ENCODE assay signal across 8 cellular contexts in the genomic region with DNA sequence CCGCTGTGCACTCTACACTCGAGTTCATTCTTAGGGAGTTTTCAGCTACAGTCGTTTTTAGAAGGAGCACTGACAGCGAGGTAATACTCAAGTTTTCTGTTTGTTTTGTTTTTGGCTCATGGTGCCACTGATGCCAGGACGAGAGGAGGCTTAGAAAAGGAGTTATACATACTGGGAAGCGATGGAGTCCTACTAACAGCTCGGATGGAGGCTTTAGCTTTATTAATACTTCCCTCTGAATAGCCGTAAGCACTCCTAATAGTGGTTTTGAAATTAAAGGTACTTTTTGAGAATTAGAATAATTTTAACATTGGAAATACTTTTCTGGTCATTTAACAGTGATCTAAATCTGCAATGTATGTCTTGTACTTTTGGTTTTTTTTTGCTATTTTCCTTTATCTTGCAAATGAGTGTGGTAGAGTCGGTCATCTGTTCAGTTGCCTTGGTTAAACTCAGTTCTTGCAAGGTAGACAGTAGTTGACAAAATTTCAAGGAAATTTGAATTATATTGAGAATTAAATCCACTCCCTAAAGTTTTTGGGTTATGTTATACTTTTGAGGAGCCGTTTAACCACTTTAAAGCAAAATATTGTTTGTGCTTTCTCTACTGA. TPM values are rescaled to one million over a fixed set of nuclear protein-coding genes. Genes with fewer than 3 reads are reported as not detected.
A peak's percentile ranks its signal among the peaks of the same experiment; 100 is the strongest.
DNase-seq lines count a peak whose midpoint lies in the region; ATAC-seq and TF ChIP-seq lines count a peak whose summit lies in the region.

No MANE protein-coding gene starts in this region.

- H3K79me2 ChIP-seq in DND-41 (ENCODE audit: insufficient read depth, low read length) (peaks cover 60% of the 10 kb centered on the region), PC-9 (ENCODE audit: low read depth) (peaks cover 52% of the 10 kb centered on the region)

- peak overlapping the region; percentile 93 for H3K4me2 ChIP-seq in DND-41 (ENCODE audit: insufficient read depth, low read length)
- H3K4me2 ChIP-seq in PC-9: peak overlapping the region; percentile 86

- DNase-seq in DND-41 (no peak), PC-9 (no peak), erythroblast (lab: John Stamatoyannopoulos, UW) (peak; percentile 40 to 62), ovary (no peak), iPS-NIHi7 (ENCODE audit: extremely low spot score) (no peak), GM03348 (ENCODE audit: low spot score) (no peak)

- H3K9me3 ChIP-seq in DND-41 (ENCODE audit: insufficient read depth, low read length, severe bottlenecking): no peaks in the 10 kb centered on the region
- no peaks in the 10 kb centered on the region for H3K9me3 ChIP-seq in PC-9 (ENCODE audit: insufficient read depth, low read depth)
- no peaks in the 10 kb centered on the region for H3K9me3 ChIP-seq in ovary

- peak overlapping the region; percentile 71 for H3K9ac ChIP-seq in DND-41 (ENCODE audit: low read depth, low read length)

- CTCF ChIA-PET in PC-9 (lab: Charles Lee): interaction anchor here (0.7 kb wide), 1 partner anchor 781 kb away, joined by 20 read pairs; no protein-coding TSS in a partner anchor

- TF ChIP-seq CTCF in DND-41 (IDR thresholded peaks at IDR 0.05; ENCODE audit: borderline replicate concordance, extremely low read depth, low read length, poor library complexity, severe bottlenecking): no peak
- TF ChIP-seq CTCF in PC-9 (conservative IDR thresholded peaks at IDR 0.05): 0 out of 2 replicates have a peak, but pooled peaks have one; percentile 31
- no peak for TF ChIP-seq CTCF in ovary (IDR thresholded peaks at IDR 0.05)

- H3K27me3 ChIP-seq in DND-41 (ENCODE audit: insufficient read depth, low read length, poor library complexity): peaks cover 4% of the 10 kb centered on the region
- no peaks in the 10 kb centered on the region for H3K27me3 ChIP-seq in PC-9 (ENCODE audit: insufficient read depth, low read depth)
- H3K27me3 ChIP-seq in ovary: no peaks in the 10 kb centered on the region

- POLR2A ChIA-PET in PC-9 (lab: Charles Lee; ENCODE audit: unreplicated experiment): interaction anchor here (0.7 to 1.0 kb wide), 4 partner anchors 10 to 1358 kb away, joined by 3 to 4 read pairs (median 3); no protein-coding TSS in a partner anchor

- 0 to 1% (median 1%) methylated on average over 10 of the region's 10 CpGs for WGBS in ovary, 3 donors

- H3K4me3 ChIP-seq in DND-41 (ENCODE audit: low read depth in 1 of 2, low read length in 2 of 2) (peak overlapping the region; percentile 74 to 83), PC-9 (peak overlapping the region; percentile 72), ovary (peak overlapping the region; percentile 99)

- BruUV-seq in PC-9 (replicated peaks; lab: Mats Ljungman, UMichigan): TSS peak; percentile 43

- peaks cover 30% of the 10 kb centered on the region for H4K20me1 ChIP-seq in DND-41 (ENCODE audit: insufficient read depth, low read length)
- peaks cover 50% of the 10 kb centered on the region for H4K20me1 ChIP-seq in PC-9 (ENCODE audit: insufficient read depth)

- intact Hi-C loops in PC-9 (cut with micrococcal nuclease; ENCODE audit: unreplicated experiment): no loop called here
- intact Hi-C loops in ovary (cut with DNase I): no loop called here

- H3K36me3 ChIP-seq in DND-41 (ENCODE audit: insufficient read depth, low read length) (peaks cover 3% of the 10 kb centered on the region; the same call in 1 of the 2 replicates), PC-9 (ENCODE audit: low read depth) (peaks cover 4% of the 10 kb centered on the region; the same call in 1 of the 2 replicates), ovary (no peaks in the 10 kb centered on the region)

- no peak for ATAC-seq in DND-41 (ENCODE audit: insufficient read depth, low read depth)
- ATAC-seq in HG02642 (IDR thresholded peaks at IDR 0.05; ENCODE audit: poor library complexity, unreplicated experiment): no peak
- no peak for ATAC-seq in HG02610 (IDR thresholded peaks at IDR 0.05; ENCODE audit: unreplicated experiment)

- 0 out of 2 replicates have a peak, but pooled peaks cover 4% of the 10 kb centered on the region for H3K9me2 ChIP-seq in PC-9 (ENCODE audit: insufficient read depth)

- peak; percentile 44 for TF ChIP-seq POLR2A in erythroblast (IDR thresholded peaks at IDR 0.05; ENCODE audit: low read length)
- TF ChIP-seq POLR2A in ovary (IDR thresholded peaks at IDR 0.05): no peak

- H3K27ac ChIP-seq in DND-41 (ENCODE audit: low read length) (peak overlapping the region; percentile 89), PC-9 (peak overlapping the region; percentile 85), ovary (peak overlapping the region; percentile 98 to 99)

- TF ChIP-seq EP300 in ovary (IDR thresholded peaks at IDR 0.05): no peak

- H3F3A ChIP-seq in PC-9 (ENCODE audit: insufficient read depth, low read depth): peaks cover 21% of the 10 kb centered on the region; the same call in 1 of the 2 replicates

- H2AFZ ChIP-seq in DND-41 (ENCODE audit: low read depth, low read length) (peak overlapping the region; percentile 82), PC-9 (no peak overlapping the region)

- peaks cover 32% of the 10 kb centered on the region for H3K4me1 ChIP-seq in DND-41 (ENCODE audit: insufficient read depth, low read length)
- peaks cover 19% of the 10 kb centered on the region for H3K4me1 ChIP-seq in PC-9 (replicated peaks; ENCODE audit: insufficient read depth)
- peaks cover 13% of the 10 kb centered on the region for H3K4me1 ChIP-seq in ovary (ENCODE audit: insufficient read depth)

RNA-seq across cellular contexts. Expression of gene HBP1, which starts 1.4 kb away (rescaled TPM):
- total RNA-seq in PC-9 (2021) (60.0 and 62.1 TPM in 2 replicates), ovary (100 to 1,000 TPM in 2 of 7 donors, 10 to 100 TPM in 5; 31.8 to 121 (median 55.4) TPM)
- polyA plus RNA-seq in ovary: 10 to 100 TPM; 77.4 to 86.3 TPM

Comparison
In these comparisons a context has a peak if more than half of its experiments do, and no peak if none do; other contexts are left out.
1. DNase-seq: peak in erythroblast (2 of 2); none in DND-41 (single experiment), PC-9 (0 of 2), ovary (0 of 5), iPS-NIHi7 (single experiment) and GM03348 (single experiment).
2. Peak in every context shown above with its lines, with median percentiles within 50 percentile points of each other: H3K27ac ChIP-seq and H3K4me3 ChIP-seq.